ENCODE assay signal across 9 cellular contexts in the genomic region with DNA sequence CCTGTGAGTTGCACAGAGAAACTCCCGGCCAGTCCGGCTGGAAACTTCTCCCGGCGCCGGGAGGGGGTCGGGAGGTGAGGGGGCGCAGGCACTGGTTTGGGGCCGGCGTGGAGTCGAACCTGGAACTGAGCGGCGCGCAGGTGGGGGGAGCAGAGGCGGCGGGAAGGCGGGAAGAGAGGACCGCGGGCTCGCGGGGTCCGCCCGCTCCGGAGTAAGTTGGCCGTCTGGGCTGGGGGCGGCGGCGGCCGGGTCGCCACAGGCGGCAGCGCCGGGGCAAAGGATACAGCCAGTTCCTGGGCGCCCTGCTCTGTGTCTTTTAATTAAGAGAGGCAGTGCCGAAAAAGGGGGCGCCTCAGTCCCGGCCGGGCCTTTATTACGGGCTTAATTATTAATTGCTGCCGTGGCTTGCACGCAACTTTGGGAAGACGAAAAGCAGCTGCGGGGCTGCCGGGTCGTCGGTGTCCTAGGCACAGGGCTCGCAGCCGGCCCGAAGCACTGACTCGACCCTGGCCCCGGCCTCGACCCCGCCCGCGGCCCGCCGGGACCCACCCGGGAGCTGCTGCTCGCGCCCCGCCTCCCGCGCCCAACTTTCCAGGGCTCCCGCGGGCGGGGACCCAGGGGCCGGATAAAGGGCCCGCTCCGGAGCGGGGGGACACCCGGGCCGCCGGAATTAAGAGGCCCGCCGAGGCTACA. TPM values are rescaled to one million over a fixed set of nuclear protein-coding genes. Genes with fewer than 3 reads are reported as not detected.
DNase-seq lines count a peak whose midpoint lies in the region; ATAC-seq, FAIRE-seq and TF ChIP-seq lines count a peak whose summit lies in the region.
"Had no signal": no experiment of that assay in that cellular context is flagged by ENCODE, and none has a peak within 500 bp of the region (broad histone marks: within the 10 kb centered on the region; RNA-seq: fewer than 3 reads in every experiment).

No MANE protein-coding gene starts in this region.

- no peak overlapping the region for H2AFZ ChIP-seq in HCT116 (ENCODE audit: low read depth, low read length, poor library complexity, severe bottlenecking)

- no peak overlapping the region for H3K9ac ChIP-seq in HCT116 (ENCODE audit: low read length)

- no peak overlapping the region for H3K27ac Mint-ChIP-seq in activated B cell treated with CpG ODN at 0.5 μM for 24 hours

- TF ChIP-seq EP300 in sigmoid colon (IDR thresholded peaks at IDR 0.05): no peak

- FAIRE-seq in D721Med (lab: Jason Lieb, UNC): no peak

- H3K4me3 Mint-ChIP-seq in activated B cell treated with CpG ODN at 0.5 μM for 24 hours: peak overlapping the region; percentile 87

- H3K4me2 ChIP-seq in HCT116 (ENCODE audit: low read length): peak overlapping the region; percentile 89

- POLR2A ChIA-PET in HCT116 (lab: Charles Lee): no interaction called here
- POLR2A ChIA-PET in activated B cell treated with CpG ODN at 0.5 μM for 24 hours (lab: Charles Lee): interaction anchor here (1.9 kb wide), 1 partner anchor 83 kb away, joined by 5 read pairs; a partner anchor contains a TSS

- no peak for TF ChIP-seq RAD21 in HCT116 (IDR thresholded peaks at IDR 0.05; ENCODE audit: low read depth)

- CTCF ChIA-PET in HCT116 (lab: Charles Lee) (interaction anchor here (1.2 kb wide), 2 partner anchors 73 to 74 kb away, joined by 7 read pairs; no protein-coding TSS in a partner anchor), activated B cell treated with CpG ODN at 0.5 μM for 24 hours (lab: Charles Lee) (no interaction called here)

- DNase-seq in HCT116 (ENCODE audit: low read depth, low spot score): no peak
- peak; percentile 27 for DNase-seq in activated B cell treated with CpG ODN at 0.5 μM for 24 hours
- DNase-seq in left cardiac atrium: no peak
- no peak for DNase-seq in sigmoid colon
- no peak for DNase-seq in D721Med (ENCODE audit: insufficient read length, low spot score)

- no peaks in the 10 kb centered on the region for H3K9me3 Mint-ChIP-seq in activated B cell treated with CpG ODN at 0.5 μM for 24 hours

- no TSS peak for BruUV-seq in HCT116 (replicated peaks; lab: Mats Ljungman, UMichigan)

- peak overlapping the region; percentile 57 to 66 for H3K4me3 ChIP-seq in HCT116 (replicated peaks in 1 of 2; ENCODE audit: low read depth in 1 of 2, low read length in 2 of 2)
- peak overlapping the region; percentile 43 to 76 (median 68) for H3K4me3 ChIP-seq in sigmoid colon

- RAD21 ChIA-PET in HCT116 (lab: Charles Lee; ENCODE audit: low non-redundant PET in 1 of 2, low total read pairs in 2 of 2, uncharacterized antibody in 2 of 2, unreplicated experiment in 2 of 2): interaction anchor here in 1 of 2 experiments (0.6 kb wide), 1 partner anchor 173 kb away, joined by 3 read pairs; no protein-coding TSS in a partner anchor

- H4K20me1 ChIP-seq in HCT116 (ENCODE audit: insufficient read depth): no peaks in the 10 kb centered on the region

- no peaks in the 10 kb centered on the region for H3K79me2 ChIP-seq in HCT116 (ENCODE audit: insufficient read depth, low read length)

- peaks cover 59% of the 10 kb centered on the region for H3K27me3 Mint-ChIP-seq in activated B cell treated with CpG ODN at 0.5 μM for 24 hours

- H3K4me1 ChIP-seq in HCT116 (ENCODE audit: control insufficient read depth in 1 of 2, insufficient read depth in 2 of 2, low read length in 2 of 2) (peaks cover 2 to 17% of the 10 kb centered on the region in 2 experiments; a peak in 3 of 4 replicates), sigmoid colon (peaks cover 0 to 35% (median 29%) of the 10 kb centered on the region in 4 donors)

- WGBS in sigmoid colon, 2 donors: 2% methylated on average over 74 of the region's 74 CpGs

- no peak overlapping the region for H3K27ac ChIP-seq in HCT116 (ENCODE audit: low read depth, low read length)
- H3K27ac ChIP-seq in sigmoid colon: peak overlapping the region in 1 of 4 donors; percentile 20
- H3K27ac ChIP-seq: PC-9 had no signal

- peaks cover 2% of the 10 kb centered on the region for H3K36me3 Mint-ChIP-seq in activated B cell treated with CpG ODN at 0.5 μM for 24 hours (ENCODE audit: low read depth)

- H3K4me1 Mint-ChIP-seq in activated B cell treated with CpG ODN at 0.5 μM for 24 hours: peaks cover 9% of the 10 kb centered on the region

- H3K9me2 ChIP-seq in HCT116 (ENCODE audit: insufficient read depth): no peaks in the 10 kb centered on the region

- intact Hi-C loops in HCT116 (cut with micrococcal nuclease) (no loop called here), activated B cell treated with CpG ODN at 0.5 μM for 24 hours (cut with micrococcal nuclease) (loop anchor here (2.0 to 10.0 kb wide), 2 partner anchors 78 to 252 kb away; a partner anchor contains a TSS), left cardiac atrium (cut with DNase I) (no loop called here), sigmoid colon (cut with DNase I) (no loop called here)

- ATAC-seq in HCT116 (no peak), activated B cell treated with CpG ODN at 0.5 μM for 24 hours (ENCODE audit: low read depth) (no peak), left cardiac atrium (peak; percentile 4 to 7), HG02623 (IDR thresholded peaks at IDR 0.05; ENCODE audit: unreplicated experiment) (no peak), HG02798 (IDR thresholded peaks at IDR 0.05; ENCODE audit: poor library complexity, unreplicated experiment) (no peak), GM21529 (IDR thresholded peaks at IDR 0.05; ENCODE audit: unreplicated experiment) (no peak)

- TF ChIP-seq POLR2A in HCT116 (IDR thresholded peaks at IDR 0.05; ENCODE audit: borderline replicate concordance, extremely low read depth, insufficient read depth, insufficient read length) (no peak), sigmoid colon (IDR thresholded peaks at IDR 0.05) (no peak)

- H3K9me3 ChIP-seq in HCT116 (ENCODE audit: control insufficient read depth in 1 of 2, insufficient read depth in 1 of 2, low read depth in 1 of 2, low read length in 2 of 2) (no peaks in the 10 kb centered on the region), sigmoid colon (no peaks in the 10 kb centered on the region)

- H3K27me3 ChIP-seq in HCT116 (ENCODE audit: insufficient read depth, low read length): peaks cover 13% of the 10 kb centered on the region; the same call in 1 of the 2 replicates
- peaks cover 33 to 99% (median 93%) of the 10 kb centered on the region in 3 donors for H3K27me3 ChIP-seq in sigmoid colon

- TF ChIP-seq CTCF in HCT116 (IDR thresholded peaks at IDR 0.05 in 2 of 3, conservative IDR thresholded peaks at IDR 0.05 in 1 of 3; ENCODE audit: borderline replicate concordance in 1 of 3, insufficient read depth in 1 of 3, low read depth in 2 of 3, low read length in 2 of 3) (no peak), activated B cell treated with CpG ODN at 0.5 μM for 24 hours (IDR thresholded peaks at IDR 0.05) (no peak), sigmoid colon (IDR thresholded peaks at IDR 0.05) (no peak), D721Med (IDR thresholded peaks at IDR 0.05; ENCODE audit: insufficient read depth, missing control alignments) (no peak)

- H3K36me3 ChIP-seq in HCT116 (ENCODE audit: control insufficient read depth in 1 of 2, insufficient read depth in 2 of 2, low read length in 2 of 2): no peaks in the 10 kb centered on the region
- no peaks in the 10 kb centered on the region for H3K36me3 ChIP-seq in sigmoid colon

TF ChIP-seq in HCT116, 20 proteins besides CTCF, POLR2A, EP300 and RAD21:
- no peak for TF ChIP-seq TCF7L2 (IDR thresholded peaks at IDR 0.05; ENCODE audit: borderline replicate concordance, extremely low read depth, insufficient read depth, insufficient read length)
- TF ChIP-seq SP1 (IDR thresholded peaks at IDR 0.05; ENCODE audit: low read depth): no peak
- no peak for TF ChIP-seq SIN3A (IDR thresholded peaks at IDR 0.05; ENCODE audit: low read depth)
- peak; percentile 62; the same call in 1 of the 2 replicates for TF ChIP-seq EZH2 (IDR thresholded peaks at IDR 0.05)

RNA-seq across cellular contexts. Expression of a gene that starts 1.1 kb away (rescaled TPM):
- total RNA-seq in HCT116 (2021; ENCODE audit: unreplicated experiment) (2.5 TPM), activated B cell treated with CpG ODN at 0.5 μM for 24 hours (2.1 and 3.1 TPM in 2 replicates), left cardiac atrium (1 to 10 TPM; 5.0 to 6.5 TPM), sigmoid colon (10 to 100 TPM in 1 of 4 donors, 1 to 10 TPM in 1, under 1 TPM in 2; 0.28 to 12.0 (median 3.2) TPM)
- polyA plus RNA-seq in HCT116 (2012): 0.69 and 1.1 TPM in 2 replicates
- under 1 TPM in 2 of 3 donors, not detected in 1; 0.50 to 0.60 TPM for polyA plus RNA-seq in sigmoid colon
- total RNA-seq: PC-9 had no signal

Comparison
In these comparisons a context has a peak if more than half of its experiments do, and no peak if none do; other contexts are left out.
1. ATAC-seq: peak in left cardiac atrium (2 of 2); none in HCT116 (single experiment), activated B cell treated with CpG ODN at 0.5 μM for 24 hours (single experiment), HG02623 (single experiment), HG02798 (single experiment) and GM21529 (single experiment).